Comparison of ENCODE assay signal across 1 cellular context in the genomic region with DNA sequence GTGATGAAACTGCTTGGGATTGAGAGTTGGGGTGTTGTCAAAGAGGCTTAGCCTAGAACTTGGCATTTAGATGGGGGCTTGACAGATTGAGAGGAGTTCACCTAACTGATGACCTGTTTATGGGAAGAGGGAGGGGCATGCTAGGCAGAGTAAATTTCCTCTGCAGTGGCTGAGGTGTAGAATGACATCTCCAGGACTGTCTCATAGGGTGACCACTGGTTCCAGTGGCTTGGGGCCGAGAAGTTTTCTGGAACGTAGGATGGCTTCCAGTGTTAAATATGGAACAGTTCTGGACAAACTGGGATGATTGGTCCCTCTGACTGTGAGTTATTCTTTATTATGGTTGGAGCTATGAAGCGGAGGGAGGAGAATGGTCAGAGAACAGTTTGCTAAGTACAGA.
TF ChIP-seq lines count a peak whose summit lies in the region.

No MANE protein-coding gene starts in this region.

TF ChIP-seq in IMR-90, 13 proteins besides CTCF, POLR2A, EP300 and RAD21:
- no peak for TF ChIP-seq ELK1 (IDR thresholded peaks at IDR 0.05; ENCODE audit: borderline replicate concordance, low read depth, low read length)
- no peak for TF ChIP-seq MAFK (IDR thresholded peaks at IDR 0.05; ENCODE audit: low read depth, low read length)
- no peak for TF ChIP-seq BHLHE40 (IDR thresholded peaks at IDR 0.05; ENCODE audit: low read depth, low read length)
